In the genomic region with DNA sequence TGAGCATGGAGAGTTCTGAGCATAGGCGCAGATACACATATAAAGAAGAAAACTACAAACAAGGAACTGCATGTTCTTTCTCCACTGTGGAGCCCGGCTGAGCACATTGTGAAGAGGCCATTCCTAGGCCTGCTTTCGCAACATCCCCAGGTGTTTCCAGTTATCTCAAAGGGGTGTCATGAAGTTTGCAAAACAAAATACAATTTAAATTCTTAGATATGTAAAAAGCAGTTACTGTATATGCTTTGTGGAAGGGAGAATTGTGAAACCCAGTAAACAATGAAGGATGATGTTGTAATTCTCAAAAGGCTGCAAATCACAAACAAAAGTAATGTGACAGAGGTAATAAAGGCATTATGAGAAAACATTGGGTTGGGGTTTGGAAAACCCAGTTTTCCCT, we compare ENCODE assay signal across 1 cellular context.
TF ChIP-seq lines count a peak whose summit lies in the region.

No MANE protein-coding gene starts in this region.

TF ChIP-seq in IMR-90, 13 proteins besides CTCF, POLR2A, EP300 and RAD21:
- TF ChIP-seq RFX5 (IDR thresholded peaks at IDR 0.05; ENCODE audit: low read depth, low read length) (no peak), BHLHE40 (IDR thresholded peaks at IDR 0.05; ENCODE audit: low read depth, low read length) (no peak), FOS (IDR thresholded peaks at IDR 0.05; ENCODE audit: low read depth, low read length) (no peak), SMC3 (IDR thresholded peaks at IDR 0.05; ENCODE audit: low read depth, low read length) (no peak), NFE2L2 (IDR thresholded peaks at IDR 0.05; ENCODE audit: low read depth, low read length) (no peak), RCOR1 (IDR thresholded peaks at IDR 0.05; ENCODE audit: insufficient replicate concordance, low read length) (no peak), CHD1 (IDR thresholded peaks at IDR 0.05; ENCODE audit: low read depth, low read length) (no peak), CEBPB (IDR thresholded peaks at IDR 0.05; ENCODE audit: low read depth, low read length) (no peak), MXI1 (IDR thresholded peaks at IDR 0.05; ENCODE audit: borderline replicate concordance, low read depth, low read length) (no peak), MAZ (IDR thresholded peaks at IDR 0.05; ENCODE audit: borderline replicate concordance, low read depth, low read length) (no peak), MAFK (IDR thresholded peaks at IDR 0.05; ENCODE audit: low read depth, low read length) (no peak)
- TF ChIP-seq, protein P1, sequence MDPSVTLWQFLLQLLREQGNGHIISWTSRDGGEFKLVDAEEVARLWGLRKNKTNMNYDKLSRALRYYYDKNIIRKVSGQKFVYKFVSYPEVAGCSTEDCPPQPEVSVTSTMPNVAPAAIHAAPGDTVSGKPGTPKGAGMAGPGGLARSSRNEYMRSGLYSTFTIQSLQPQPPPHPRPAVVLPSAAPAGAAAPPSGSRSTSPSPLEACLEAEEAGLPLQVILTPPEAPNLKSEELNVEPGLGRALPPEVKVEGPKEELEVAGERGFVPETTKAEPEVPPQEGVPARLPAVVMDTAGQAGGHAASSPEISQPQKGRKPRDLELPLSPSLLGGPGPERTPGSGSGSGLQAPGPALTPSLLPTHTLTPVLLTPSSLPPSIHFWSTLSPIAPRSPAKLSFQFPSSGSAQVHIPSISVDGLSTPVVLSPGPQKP (IDR thresholded peaks at IDR 0.05; ENCODE audit: borderline replicate concordance, low read depth, low read length), result no peak
- TF ChIP-seq, protein P2, sequence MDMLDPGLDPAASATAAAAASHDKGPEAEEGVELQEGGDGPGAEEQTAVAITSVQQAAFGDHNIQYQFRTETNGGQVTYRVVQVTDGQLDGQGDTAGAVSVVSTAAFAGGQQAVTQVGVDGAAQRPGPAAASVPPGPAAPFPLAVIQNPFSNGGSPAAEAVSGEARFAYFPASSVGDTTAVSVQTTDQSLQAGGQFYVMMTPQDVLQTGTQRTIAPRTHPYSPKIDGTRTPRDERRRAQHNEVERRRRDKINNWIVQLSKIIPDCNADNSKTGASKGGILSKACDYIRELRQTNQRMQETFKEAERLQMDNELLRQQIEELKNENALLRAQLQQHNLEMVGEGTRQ (IDR thresholded peaks at IDR 0.05; ENCODE audit: low read depth, low read length), result no peak
